ENCODE assay signal across 9 cellular contexts in the genomic region with DNA sequence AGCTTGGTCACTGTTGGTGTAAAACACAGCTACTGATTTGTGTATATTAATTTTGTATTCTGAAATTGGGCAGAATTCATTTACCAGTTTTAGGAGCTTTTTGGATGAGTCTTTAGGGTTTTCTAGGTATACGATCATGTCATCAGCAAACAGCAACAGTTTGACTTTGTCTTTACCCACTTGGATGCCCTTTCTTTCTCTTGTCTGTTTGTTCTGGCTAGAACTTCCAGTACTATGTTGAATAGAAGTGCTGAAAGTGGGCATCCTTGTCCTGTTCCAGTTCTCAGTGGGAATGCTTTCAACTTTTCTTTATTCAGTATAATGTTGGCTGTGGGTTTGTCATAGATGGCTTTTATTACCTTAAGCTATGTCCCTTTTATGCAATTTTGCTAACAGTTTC. TPM values are rescaled to one million over a fixed set of nuclear protein-coding genes. Genes with fewer than 3 reads are reported as not detected.
"Had no signal": no experiment of that assay in that cellular context is flagged by ENCODE, and none has a peak within 500 bp of the region (broad histone marks: within the 10 kb centered on the region; RNA-seq: fewer than 3 reads in every experiment).

No MANE protein-coding gene starts in this region.

RNA-seq across cellular contexts. Expression of gene PRLHR, which starts 49.8 kb away (rescaled TPM):
- total RNA-seq: OCI-LY7, PC-3, PC-9, Peyer's patch, Right ventricle myocardium inferior, RPMI7951, SJCRH30, SJSA1, SK-MEL-5 had no signal
